Comparison of ENCODE assay signal across 21 cellular contexts in genomic region chr7:65971021-65971420, GRCh38. TPM values are rescaled to one million over a fixed set of nuclear protein-coding genes. Genes with fewer than 3 reads are reported as not detected.
DNase-seq lines count a peak whose midpoint lies in the region; ATAC-seq and TF ChIP-seq lines count a peak whose summit lies in the region.
"Had no signal": no experiment of that assay in that cellular context is flagged by ENCODE, and none has a peak within 500 bp of the region (broad histone marks: within the 10 kb centered on the region; RNA-seq: fewer than 3 reads in every experiment).

No MANE protein-coding gene starts in this region.

- ATAC-seq in left lobe of liver (no peak), HG03039 (IDR thresholded peaks at IDR 0.05; ENCODE audit: unreplicated experiment) (no peak)
- ATAC-seq: HCT116 had no signal

- H3K9me3 ChIP-seq in sigmoid colon = no peaks in the 10 kb centered on the region
- H3K9me3 ChIP-seq: BLaER1, Caco-2, MG63 had no signal

- H3K27ac ChIP-seq in sigmoid colon = no peak overlapping the region
- H3K27ac ChIP-seq: BLaER1 had no signal

- no peaks in the 10 kb centered on the region for H3K9me3 Mint-ChIP-seq in activated naive CD8-positive, alpha-beta T cell treated with anti-CD3 and anti-CD28 coated beads for 36 hours
- H3K9me3 Mint-ChIP-seq: CD4-positive, alpha-beta memory T cell had no signal

- no peak for TF ChIP-seq CTCF in sigmoid colon (IDR thresholded peaks at IDR 0.05)

- H3K36me3 Mint-ChIP-seq in activated naive CD8-positive, alpha-beta T cell treated with anti-CD3 and anti-CD28 coated beads for 36 hours = peaks cover 22% of the 10 kb centered on the region

- TF ChIP-seq EP300 in sigmoid colon (IDR thresholded peaks at IDR 0.05) = no peak

- H3K36me3 ChIP-seq in sigmoid colon = peaks cover 15 to 100% (median 72%) of the 10 kb centered on the region in 4 donors

- H3K4me3 Mint-ChIP-seq in activated naive CD8-positive, alpha-beta T cell treated with anti-CD3 and anti-CD28 coated beads for 36 hours = no peak overlapping the region
- H3K4me3 Mint-ChIP-seq: CD4-positive, alpha-beta memory T cell had no signal

- H3K27ac Mint-ChIP-seq in activated naive CD8-positive, alpha-beta T cell treated with anti-CD3 and anti-CD28 coated beads for 36 hours = no peak overlapping the region
- H3K27ac Mint-ChIP-seq: CD4-positive, alpha-beta memory T cell had no signal

- no peak for TF ChIP-seq POLR2A in sigmoid colon (IDR thresholded peaks at IDR 0.05)

- no peaks in the 10 kb centered on the region for H3K4me1 ChIP-seq in sigmoid colon
- H3K4me1 ChIP-seq: BLaER1, Caco-2 had no signal

- peak; percentile 53 for DNase-seq in activated effector memory CD4-positive, alpha-beta T cell treated with anti-CD3 and anti-CD28 coated beads, Interleukin-2, amount 50 U/mL, for 16 hours
- DNase-seq in activated effector memory CD4-positive, alpha-beta T cell treated with Interleukin-2 at 50 U/mL for 16 hours = no peak
- DNase-seq in left lobe of liver (ENCODE audit: low spot score) = peak; percentile 36
- peak; percentile 32 for DNase-seq in sigmoid colon
- no peak for DNase-seq in activated gamma-delta T cell treated with Interleukin-2 at 50 U/mL for 16 hours
- DNase-seq in activated naive CD8-positive, alpha-beta T cell treated with anti-CD3 and anti-CD28 coated beads for 36 hours = no peak
- DNase-seq: Caco-2; CD4-positive, alpha-beta memory T cell; DMS79 treated with DMSO at 0.1 percent for 48 hours; IMR-90; KG1; MG63; NCI-H1105 treated with DMSO at 0.1 percent for 48 hours; NCI-H146; NCI-H1930; NCI-H2107; NCI-H524; NCI-H774 had no signal

- intact Hi-C loops in sigmoid colon (cut with DNase I) = no loop called here

- no peaks in the 10 kb centered on the region for H3K4me1 Mint-ChIP-seq in activated naive CD8-positive, alpha-beta T cell treated with anti-CD3 and anti-CD28 coated beads for 36 hours

- WGBS in sigmoid colon, 2 donors = 93 to 97% methylated on average over 8 of the region's 8 CpGs

- no peaks in the 10 kb centered on the region for H3K27me3 Mint-ChIP-seq in activated naive CD8-positive, alpha-beta T cell treated with anti-CD3 and anti-CD28 coated beads for 36 hours
- H3K27me3 Mint-ChIP-seq: CD4-positive, alpha-beta memory T cell had no signal

- no peak overlapping the region for H3K4me3 ChIP-seq in sigmoid colon
- H3K4me3 ChIP-seq: BLaER1, MG63 had no signal

- no peaks in the 10 kb centered on the region for H3K27me3 ChIP-seq in sigmoid colon
- H3K27me3 ChIP-seq: BLaER1, MG63 had no signal

RNA-seq across cellular contexts. Expression of gene GUSB, which starts 11.0 kb away (rescaled TPM):
- total RNA-seq in left lobe of liver (64.2 TPM), sigmoid colon (10 to 100 TPM; 17.2 to 25.2 (median 20.6) TPM)
- 10 to 100 TPM; 26.4 to 59.5 (median 49.7) TPM for polyA plus RNA-seq in sigmoid colon
- 10 to 100 TPM; 49.2 to 49.9 TPM for total RNA-seq in activated naive CD8-positive, alpha-beta T cell treated with anti-CD3 and anti-CD28 coated beads for 36 hours

Comparison
In these comparisons a context has a peak if more than half of its experiments do, and no peak if none do; other contexts are left out.
1. DNase-seq: peak in activated effector memory CD4-positive, alpha-beta T cell treated with anti-CD3 and anti-CD28 coated beads, Interleukin-2, amount 50 U/mL, for 16 hours (single experiment), left lobe of liver (single experiment) and sigmoid colon (single experiment); none in activated effector memory CD4-positive, alpha-beta T cell treated with Interleukin-2 at 50 U/mL for 16 hours (single experiment), activated gamma-delta T cell treated with Interleukin-2 at 50 U/mL for 16 hours (single experiment) and activated naive CD8-positive, alpha-beta T cell treated with anti-CD3 and anti-CD28 coated beads for 36 hours (single experiment).